ENCODE assay signal across 8 cellular contexts in genomic region chr15:31327674-31328424, GRCh38. TPM values are rescaled to one million over a fixed set of nuclear protein-coding genes. Genes with fewer than 3 reads are reported as not detected.
DNase-seq lines count a peak whose midpoint lies in the region; ATAC-seq, FAIRE-seq and TF ChIP-seq lines count a peak whose summit lies in the region.

No MANE protein-coding gene starts in this region.

- no peak for TF ChIP-seq POLR2A in GM12891 (IDR thresholded peaks at IDR 0.05; ENCODE audit: low read depth, low read length)

- H3K4me2 ChIP-seq in KMS-11: peak overlapping the region; percentile 97; the same call in 1 of the 2 replicates

- peaks cover 62% of the 10 kb centered on the region for H3K79me2 ChIP-seq in KMS-11 (ENCODE audit: insufficient read depth, low read depth)

- peaks cover 33% of the 10 kb centered on the region for H4K20me1 ChIP-seq in KMS-11 (ENCODE audit: insufficient read depth)

- H3K27me3 ChIP-seq in KMS-11 (ENCODE audit: insufficient read depth, low read depth) (no peaks in the 10 kb centered on the region), bronchial epithelial cell (ENCODE audit: control insufficient read depth, insufficient read depth, low read length) (no peaks in the 10 kb centered on the region), kidney epithelial cell (ENCODE audit: control insufficient read depth, insufficient read depth, low read length) (no peaks in the 10 kb centered on the region)

- TF ChIP-seq CTCF in KMS-11 (conservative IDR thresholded peaks at IDR 0.05; ENCODE audit: low read depth, low read length) (no peak), bronchial epithelial cell (IDR thresholded peaks at IDR 0.05; ENCODE audit: insufficient read depth, low read length, severe bottlenecking) (no peak), kidney epithelial cell (IDR thresholded peaks at IDR 0.05; ENCODE audit: insufficient read depth, low read length, poor library complexity, severe bottlenecking) (no peak)

- no peak for ATAC-seq in HG03280 (IDR thresholded peaks at IDR 0.05; ENCODE audit: unreplicated experiment)
- ATAC-seq in HG03469 (IDR thresholded peaks at IDR 0.05; ENCODE audit: unreplicated experiment): no peak

- H3K27ac ChIP-seq in KMS-11: peak overlapping the region; percentile 40; the same call in 1 of the 2 replicates

- no peak for DNase-seq in GM12891 (ENCODE audit: insufficient read length, low spot score)
- DNase-seq in UCSD-AML1 (lab: John Stamatoyannopoulos, UW; ENCODE audit: unreplicated experiment): peak; percentile 79
- DNase-seq in bronchial epithelial cell (ENCODE audit: low read depth): peak; percentile 15
- no peak for DNase-seq in kidney epithelial cell (ENCODE audit: low read depth)
- DNase-seq in stimulated activated CD4-positive, alpha-beta T cell treated with anti-CD3 and anti-CD28 coated beads, Interleukin-1b, Interleukin-23, amount 100 ng/mL, for 48 hours: peak; percentile 46

- FAIRE-seq in GM12891 (lab: Jason Lieb, UNC) (peak; percentile 33), bronchial epithelial cell (lab: Jason Lieb, UNC) (no peak)

- H3K4me3 ChIP-seq in KMS-11 (IDR thresholded peaks at IDR 0.05; ENCODE audit: insufficient read depth, low read depth, low read length) (peak overlapping the region; percentile 27), bronchial epithelial cell (ENCODE audit: low read depth, low read length) (peak overlapping the region; percentile 66), kidney epithelial cell (ENCODE audit: low read depth, low read length) (peak overlapping the region; percentile 66)

- H3K9ac ChIP-seq in KMS-11: peak overlapping the region; percentile 42; the same call in 1 of the 2 replicates

- H3K36me3 ChIP-seq in KMS-11 (ENCODE audit: insufficient read depth): no peaks in the 10 kb centered on the region
- H3K36me3 ChIP-seq in bronchial epithelial cell (ENCODE audit: control insufficient read depth, insufficient read depth, low read length): peaks cover 6% of the 10 kb centered on the region
- H3K36me3 ChIP-seq in kidney epithelial cell (ENCODE audit: control insufficient read depth, insufficient read depth, low read length): no peaks in the 10 kb centered on the region

- H2AFZ ChIP-seq in KMS-11 (ENCODE audit: low read depth): no peak overlapping the region

- peaks cover 54% of the 10 kb centered on the region for H3K4me1 ChIP-seq in KMS-11 (ENCODE audit: low read depth, poor library complexity, severe bottlenecking)

TF ChIP-seq in GM12891, 5 proteins besides CTCF, POLR2A, EP300 and RAD21:
- TF ChIP-seq POLR2AphosphoS5 (IDR thresholded peaks at IDR 0.05; ENCODE audit: low read depth, low read length) (no peak), POU2F2 (IDR thresholded peaks at IDR 0.05; ENCODE audit: low read depth, low read length) (no peak), PAX5 (IDR thresholded peaks at IDR 0.05; ENCODE audit: insufficient read depth, low read length, severe bottlenecking) (no peak)
TF ChIP-seq in GM12891: peak in this region for 0.

RNA-seq across cellular contexts. Expression of gene KLF13, which starts 1.2 kb away (rescaled TPM):
- polyA plus RNA-seq in GM12891 (2012; ENCODE audit: low read depth, missing spikeins): 47.3 TPM
- total RNA-seq in bronchial epithelial cell: 58.7 and 62.0 TPM in 2 replicates
- total RNA-seq in kidney epithelial cell: 66.2 and 67.7 TPM in 2 replicates

Comparison
In these comparisons a context has a peak if more than half of its experiments do, and no peak if none do; other contexts are left out.
1. DNase-seq: peak in UCSD-AML1 (single experiment), bronchial epithelial cell (single experiment) and stimulated activated CD4-positive, alpha-beta T cell treated with anti-CD3 and anti-CD28 coated beads, Interleukin-1b, Interleukin-23, amount 100 ng/mL, for 48 hours (single experiment); none in GM12891 (single experiment) and kidney epithelial cell (single experiment).
2. Peak in every context shown above with its lines, with median percentiles within 50 percentile points of each other: H3K4me3 ChIP-seq.